8 cellular contexts compared by ENCODE assay signal in the genomic region with DNA sequence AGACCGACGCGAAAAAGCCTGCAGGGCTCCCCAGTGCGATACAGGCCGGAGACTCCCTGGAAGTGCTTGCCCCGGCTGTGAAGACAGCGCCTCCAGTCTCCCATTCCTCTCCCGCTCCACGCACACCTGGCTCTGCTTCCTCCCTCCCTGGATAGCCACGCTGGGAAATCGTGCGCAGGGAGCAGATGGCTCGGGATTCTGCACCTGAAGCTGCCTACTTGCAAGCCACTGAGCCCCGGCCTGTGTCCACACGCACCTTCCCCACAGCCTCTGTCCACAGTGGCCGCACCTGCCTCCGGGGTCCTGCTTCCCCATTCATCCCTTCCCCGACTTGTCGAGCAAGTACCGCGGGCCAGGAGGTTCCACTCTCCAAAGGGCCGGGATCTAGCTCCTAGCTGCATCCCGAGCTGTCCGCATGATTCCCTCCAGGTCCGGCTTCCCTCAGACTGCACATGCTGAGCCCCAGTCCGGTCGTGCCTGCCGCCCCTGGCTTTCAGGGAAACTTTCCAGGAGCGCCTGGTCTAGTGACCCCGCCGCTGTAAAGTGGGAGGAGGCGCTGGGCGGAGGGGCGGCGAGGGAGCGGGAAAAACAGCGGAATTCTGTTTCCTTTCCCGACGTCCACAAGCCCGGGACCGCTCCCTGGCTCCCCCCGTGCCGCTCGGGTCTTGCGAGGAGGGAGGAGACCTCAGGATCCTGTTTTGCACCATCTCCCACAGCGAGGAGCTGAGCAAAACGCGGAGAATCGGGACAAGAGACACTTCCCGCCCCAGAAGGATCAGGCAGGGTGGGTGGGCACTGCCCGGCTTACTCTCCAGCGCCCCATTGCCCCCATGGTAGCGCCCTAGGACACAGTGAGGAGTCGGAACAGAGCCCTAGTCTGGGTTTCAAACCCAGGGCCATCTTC. TPM values are rescaled to one million over a fixed set of nuclear protein-coding genes. Genes with fewer than 3 reads are reported as not detected.
A peak's percentile ranks its signal among the peaks of the same experiment; 100 is the strongest.
DNase-seq lines count a peak whose midpoint lies in the region; ATAC-seq and TF ChIP-seq lines count a peak whose summit lies in the region.

No MANE protein-coding gene starts in this region.

- peak overlapping the region; percentile 15; the same call in 1 of the 2 replicates for H3K4me3 Mint-ChIP-seq in HFFc6
- H3K4me3 Mint-ChIP-seq in activated T-helper 17 cell treated with anti-CD3 and anti-CD28 coated beads, Interleukin-2, amount 50 U/mL, for 72 hours: peak overlapping the region; percentile 68

- DNase-seq in HFFc6 (no peak), right cardiac atrium (peak; percentile 48 to 71 (median 69)), psoas muscle (peak; percentile 25 to 62)
- DNase-seq in activated effector memory CD4-positive, alpha-beta T cell treated with anti-CD3 and anti-CD28 coated beads, Interleukin-2, amount 50 U/mL, for 16 hours: no peak

- 3% methylated on average over 54 of the region's 54 CpGs for WGBS in right cardiac atrium
- 1 to 3% (median 2%) methylated on average over 54 of the region's 54 CpGs for WGBS in psoas muscle, 3 donors

- TF ChIP-seq CTCF in HFFc6 (IDR thresholded peaks at IDR 0.05) (no peak), psoas muscle (IDR thresholded peaks at IDR 0.05) (no peak)

- ATAC-seq in activated T-helper 17 cell treated with anti-CD3 and anti-CD28 coated beads, Interleukin-2, amount 50 U/mL, for 72 hours (replicated peaks): no peak
- ATAC-seq in right cardiac atrium (peak; percentile 1 to 40), psoas muscle (peak in 3 of 4 donors; percentile 8 to 12 (median 8)), GM19397 (IDR thresholded peaks at IDR 0.05; ENCODE audit: unreplicated experiment) (no peak), GM21515 (IDR thresholded peaks at IDR 0.05; ENCODE audit: unreplicated experiment) (no peak), HG03565 (IDR thresholded peaks at IDR 0.05; ENCODE audit: unreplicated experiment) (no peak)

- intact Hi-C loops in right cardiac atrium (cut with DNase I) (loop anchor here in 2 of 4 donors (5.0 to 10.0 kb wide), 2 partner anchors 212 to 375 kb away; no protein-coding TSS in a partner anchor), psoas muscle (cut with DNase I) (loop anchor here in 1 of 2 donors (10.0 kb wide), 1 partner anchor 438 kb away; no protein-coding TSS in a partner anchor)

- no peak overlapping the region for H3K27ac Mint-ChIP-seq in HFFc6
- no peak overlapping the region for H3K27ac Mint-ChIP-seq in activated T-helper 17 cell treated with anti-CD3 and anti-CD28 coated beads, Interleukin-2, amount 50 U/mL, for 72 hours

- peaks cover 36% of the 10 kb centered on the region for H3K27me3 Mint-ChIP-seq in HFFc6 (ENCODE audit: insufficient read depth)
- H3K27me3 Mint-ChIP-seq in activated T-helper 17 cell treated with anti-CD3 and anti-CD28 coated beads, Interleukin-2, amount 50 U/mL, for 72 hours: peaks cover 58% of the 10 kb centered on the region

- peaks cover 13% of the 10 kb centered on the region for H3K4me1 Mint-ChIP-seq in HFFc6 (ENCODE audit: low read depth)
- peaks cover 7% of the 10 kb centered on the region for H3K4me1 Mint-ChIP-seq in activated T-helper 17 cell treated with anti-CD3 and anti-CD28 coated beads, Interleukin-2, amount 50 U/mL, for 72 hours

- no peaks in the 10 kb centered on the region for H3K9me3 Mint-ChIP-seq in HFFc6
- no peaks in the 10 kb centered on the region for H3K9me3 Mint-ChIP-seq in activated T-helper 17 cell treated with anti-CD3 and anti-CD28 coated beads, Interleukin-2, amount 50 U/mL, for 72 hours

- peak overlapping the region; percentile 83 for H3K4me3 ChIP-seq in right cardiac atrium (ENCODE audit: low read length)
- H3K4me3 ChIP-seq in psoas muscle: peak overlapping the region; percentile 73

- H3K4me1 ChIP-seq in right cardiac atrium (ENCODE audit: control insufficient read depth, insufficient read depth, low read length): no peaks in the 10 kb centered on the region
- H3K4me1 ChIP-seq in psoas muscle: peaks cover 11% of the 10 kb centered on the region

- H3K36me3 ChIP-seq in psoas muscle (ENCODE audit: insufficient read depth in 1 of 2, low read depth in 1 of 2): no peaks in the 10 kb centered on the region

- H3K27ac ChIP-seq in right cardiac atrium (ENCODE audit: low read length): peak overlapping the region; percentile 22
- peak overlapping the region; percentile 63 for H3K27ac ChIP-seq in psoas muscle

- no peaks in the 10 kb centered on the region for H3K9me3 ChIP-seq in right cardiac atrium (ENCODE audit: control insufficient read depth, low read length)
- H3K9me3 ChIP-seq in psoas muscle: no peaks in the 10 kb centered on the region

- no peaks in the 10 kb centered on the region for H3K27me3 ChIP-seq in right cardiac atrium (ENCODE audit: control insufficient read depth, insufficient read depth)
- H3K27me3 ChIP-seq in psoas muscle (ENCODE audit: insufficient read depth in 3 of 3, low read length in 2 of 3): peaks cover 0 to 36% (median 14%) of the 10 kb centered on the region in 3 donors

- no peaks in the 10 kb centered on the region for H3K36me3 Mint-ChIP-seq in HFFc6 (ENCODE audit: low read depth)
- H3K36me3 Mint-ChIP-seq in activated T-helper 17 cell treated with anti-CD3 and anti-CD28 coated beads, Interleukin-2, amount 50 U/mL, for 72 hours (ENCODE audit: low read depth): peaks cover 5% of the 10 kb centered on the region

RNA-seq across cellular contexts. Expression of gene SEMA6A, which starts 2.0 kb away (rescaled TPM):
- under 1 TPM; 0.20 to 0.76 (median 0.44) TPM for total RNA-seq in HFFc6 (2021; fragmentation: NEBNext Ultra II Directional; extraction: Animal tissue kit (Norgen Biotek cat#: 25700))
- under 1 TPM in 1 of 2 donors, not detected in 1; 0.50 TPM for total RNA-seq in activated T-helper 17 cell treated with anti-CD3 and anti-CD28 coated beads, Interleukin-2, amount 50 U/mL, for 72 hours
- total RNA-seq in right cardiac atrium: 1 to 10 TPM; 4.0 to 9.4 (median 4.4) TPM
- 3.1 TPM for polyA plus RNA-seq in right cardiac atrium
- 1 to 10 TPM; 3.1 to 7.6 (median 4.3) TPM for total RNA-seq in psoas muscle
- polyA plus RNA-seq in psoas muscle: 1 to 10 TPM; 1.1 to 1.5 (median 1.5) TPM

Comparison
In these comparisons a context has a peak if more than half of its experiments do, and no peak if none do; other contexts are left out.
1. DNase-seq: peak in right cardiac atrium (3 of 3) and psoas muscle (2 of 2); none in HFFc6 (single experiment) and activated effector memory CD4-positive, alpha-beta T cell treated with anti-CD3 and anti-CD28 coated beads, Interleukin-2, amount 50 U/mL, for 16 hours (single experiment).
2. ATAC-seq: peak in right cardiac atrium (2 of 2) and psoas muscle (3 of 4); none in activated T-helper 17 cell treated with anti-CD3 and anti-CD28 coated beads, Interleukin-2, amount 50 U/mL, for 72 hours (single experiment), GM19397 (single experiment), GM21515 (single experiment) and HG03565 (single experiment).